In genomic region chr16:29664133-29664912, GRCh38 we compare ENCODE assay signal across 10 cellular contexts. TPM values are rescaled to one million over a fixed set of nuclear protein-coding genes. Genes with fewer than 3 reads are reported as not detected.
DNase-seq lines count a peak whose midpoint lies in the region; ATAC-seq and TF ChIP-seq lines count a peak whose summit lies in the region.
"Had no signal": no experiment of that assay in that cellular context is flagged by ENCODE, and none has a peak within 500 bp of the region (broad histone marks: within the 10 kb centered on the region; RNA-seq: fewer than 3 reads in every experiment).

No MANE protein-coding gene starts in this region.

- TF ChIP-seq POLR2A in GM18505 (IDR thresholded peaks at IDR 0.05; ENCODE audit: borderline replicate concordance, extremely low read depth, insufficient read depth, insufficient read length), result peak; percentile 24

- H3K9me3 ChIP-seq in endodermal cell (ENCODE audit: control insufficient read depth, low read length), result no peaks in the 10 kb centered on the region

- H3K9me3 Mint-ChIP-seq in activated B cell treated with CpG ODN at 0.5 μM for 24 hours (no peaks in the 10 kb centered on the region), endodermal cell (no peaks in the 10 kb centered on the region)

- peaks cover 63% of the 10 kb centered on the region for H3K4me1 Mint-ChIP-seq in activated B cell treated with CpG ODN at 0.5 μM for 24 hours
- peaks cover 16% of the 10 kb centered on the region for H3K4me1 Mint-ChIP-seq in endodermal cell

- intact Hi-C loops in activated B cell treated with CpG ODN at 0.5 μM for 24 hours (cut with micrococcal nuclease), result no loop called here

- ATAC-seq in GM18505 (IDR thresholded peaks at IDR 0.05; ENCODE audit: unreplicated experiment) (no peak), activated B cell treated with CpG ODN at 0.5 μM for 24 hours (ENCODE audit: low read depth) (peak; percentile 18), HG03135 (IDR thresholded peaks at IDR 0.05; ENCODE audit: unreplicated experiment) (no peak)

- no peaks in the 10 kb centered on the region for H3K36me3 Mint-ChIP-seq in activated B cell treated with CpG ODN at 0.5 μM for 24 hours (ENCODE audit: low read depth)
- no peaks in the 10 kb centered on the region for H3K36me3 Mint-ChIP-seq in endodermal cell (ENCODE audit: low read depth)

- no peaks in the 10 kb centered on the region for H3K27me3 ChIP-seq in endodermal cell (ENCODE audit: control insufficient read depth, insufficient read depth, low read length, poor library complexity, severe bottlenecking)

- no peaks in the 10 kb centered on the region for H3K27me3 Mint-ChIP-seq in activated B cell treated with CpG ODN at 0.5 μM for 24 hours
- no peaks in the 10 kb centered on the region for H3K27me3 Mint-ChIP-seq in endodermal cell (ENCODE audit: insufficient read depth)

- H3K27ac Mint-ChIP-seq in activated B cell treated with CpG ODN at 0.5 μM for 24 hours (peak overlapping the region; percentile 68), endodermal cell (no peak overlapping the region)

- no peaks in the 10 kb centered on the region for H3K4me1 ChIP-seq in endodermal cell (ENCODE audit: control insufficient read depth, insufficient read depth, low read length)

- H3K4me3 Mint-ChIP-seq in activated B cell treated with CpG ODN at 0.5 μM for 24 hours (peak overlapping the region; percentile 74), endodermal cell (no peak overlapping the region)

- DNase-seq in activated B cell treated with CpG ODN at 0.5 μM for 24 hours, result no peak
- DNase-seq in endodermal cell, result peak; percentile 48
- DNase-seq in stimulated activated CD4-positive, alpha-beta T cell treated with anti-CD3 and anti-CD28 coated beads, Interleukin-2, amount 100 ng/mL, for 24 hours, result peak; percentile 47 to 61
- no peak for DNase-seq in RWPE1 (ENCODE audit: low spot score)
- DNase-seq in C1 segment of cervical spinal cord (lab: John Stamatoyannopoulos, UW), result no peak
- no peak for DNase-seq in NCI-H82 treated with DMSO at 0.1 percent for 48 hours (lab: John Stamatoyannopoulos, UW; ENCODE audit: unreplicated experiment)
- DNase-seq: foreskin melanocyte, KG1 had no signal

- TF ChIP-seq CTCF in activated B cell treated with CpG ODN at 0.5 μM for 24 hours (IDR thresholded peaks at IDR 0.05), result no peak
- TF ChIP-seq CTCF in endodermal cell (conservative IDR thresholded peaks at IDR 0.05), result no peak
- TF ChIP-seq CTCF in RWPE1 (conservative IDR thresholded peaks at IDR 0.05; ENCODE audit: low read depth), result no peak

- WGBS in endodermal cell (ENCODE audit: insufficient coverage in 1 of 2, insufficient read length in 1 of 2), 2 experiments, result 92 to 95% methylated on average over 22 to 33 of the region's 33 CpGs

- H3K9ac ChIP-seq in endodermal cell (ENCODE audit: extremely low read depth, low read length, poor library complexity, severe bottlenecking), result no peak overlapping the region

- H3K27ac ChIP-seq in endodermal cell (ENCODE audit: low read depth, low read length) (no peak overlapping the region), RWPE1 (no peak overlapping the region)

- CTCF ChIA-PET in activated B cell treated with CpG ODN at 0.5 μM for 24 hours (lab: Charles Lee) (no interaction called here), RWPE1 (lab: Yijun Ruan, JAX) (no interaction called here)

- H3K36me3 ChIP-seq in endodermal cell (ENCODE audit: control insufficient read depth, insufficient read depth, low read length), result no peaks in the 10 kb centered on the region

- POLR2A ChIA-PET in activated B cell treated with CpG ODN at 0.5 μM for 24 hours (lab: Charles Lee) (interaction anchor here (0.9 to 2.7 kb wide), 6 partner anchors 10 to 126 kb away, joined by 3 to 12 read pairs (median 4); partner anchors contain the start of gene KIF22), RWPE1 (lab: Yijun Ruan, JAX; ENCODE audit: low non-redundant PET) (no interaction called here)

- H3K4me3 ChIP-seq in endodermal cell (ENCODE audit: low read length), result no peak overlapping the region

RNA-seq across cellular contexts. Expression of gene SPN, which starts 1.3 kb away (rescaled TPM):
- 2.4 and 2.7 TPM in 2 replicates for total RNA-seq in activated B cell treated with CpG ODN at 0.5 μM for 24 hours
- under 1 TPM in 1 of 2 donors, not detected in 1; 0.86 TPM for total RNA-seq in endodermal cell
- polyA plus RNA-seq in endodermal cell (2013, experiment 1 of 2), result 0.28 TPM
- 0.29 TPM for polyA plus RNA-seq in endodermal cell (2013, experiment 2 of 2)

RNA-seq across cellular contexts. Expression of gene QPRT, which starts 14.7 kb away (rescaled TPM):
- total RNA-seq in activated B cell treated with CpG ODN at 0.5 μM for 24 hours, result 0.64 and 0.84 TPM in 2 replicates
- total RNA-seq in endodermal cell, result 100 to 1,000 TPM in 1 of 2 donors, 10 to 100 TPM in 1; 92.3 to 109 TPM
- 102 TPM for polyA plus RNA-seq in endodermal cell (2013, experiment 1 of 2)
- 98.7 TPM for polyA plus RNA-seq in endodermal cell (2013, experiment 2 of 2)

Comparison
In these comparisons a context has a peak if more than half of its experiments do, and no peak if none do; other contexts are left out.
1. DNase-seq: peak in endodermal cell (single experiment) and stimulated activated CD4-positive, alpha-beta T cell treated with anti-CD3 and anti-CD28 coated beads, Interleukin-2, amount 100 ng/mL, for 24 hours (2 of 2); none in activated B cell treated with CpG ODN at 0.5 μM for 24 hours (single experiment), RWPE1 (single experiment), C1 segment of cervical spinal cord (0 of 14) and NCI-H82 treated with DMSO at 0.1 percent for 48 hours (single experiment).
2. RNA of gene QPRT, which starts 14.7 kb away (total RNA-seq): 92.3 to 109 TPM in endodermal cell; 0.64 to 0.84 TPM in activated B cell treated with CpG ODN at 0.5 μM for 24 hours; every median in the first group is over 10 times any median in the second.